Comparison of ENCODE assay signal across 8 cellular contexts in genomic region chr6:31651602-31652191, GRCh38. TPM values are rescaled to one million over a fixed set of nuclear protein-coding genes. Genes with fewer than 3 reads are reported as not detected.
DNase-seq lines count a peak whose midpoint lies in the region; ATAC-seq and TF ChIP-seq lines count a peak whose summit lies in the region.

No MANE protein-coding gene starts in this region.

- H3K36me3 Mint-ChIP-seq in CD4-positive, alpha-beta T cell (ENCODE audit: low read depth): peaks cover 58% of the 10 kb centered on the region
- peaks cover 28% of the 10 kb centered on the region for H3K36me3 Mint-ChIP-seq in activated naive CD8-positive, alpha-beta T cell treated with anti-CD3 and anti-CD28 coated beads, Interleukin-2, amount 10 ng/mL, durations not matched to agents 7 days and 5 days

- H3K27me3 Mint-ChIP-seq in CD4-positive, alpha-beta T cell: no peaks in the 10 kb centered on the region
- no peaks in the 10 kb centered on the region for H3K27me3 Mint-ChIP-seq in activated naive CD8-positive, alpha-beta T cell treated with anti-CD3 and anti-CD28 coated beads, Interleukin-2, amount 10 ng/mL, durations not matched to agents 7 days and 5 days

- H3K27me3 ChIP-seq in CD4-positive, alpha-beta T cell (ENCODE audit: control insufficient read depth, insufficient read depth, low read length): no peaks in the 10 kb centered on the region
- H3K27me3 ChIP-seq in heart left ventricle (no peaks in the 10 kb centered on the region), parathyroid adenoma (ENCODE audit: control insufficient read depth, insufficient read depth, low read length) (no peaks in the 10 kb centered on the region)

- H3K79me2 ChIP-seq in parathyroid adenoma: peaks cover 19% of the 10 kb centered on the region

- 3 to 4% (median 3%) methylated on average over 20 to 29 of the region's 29 CpGs for WGBS in heart left ventricle, 4 donors

- H2AFZ ChIP-seq in parathyroid adenoma: peak overlapping the region; percentile 88

- intact Hi-C loops in CD4-positive, alpha-beta T cell (cut with DNase I, micrococcal nuclease): loop anchor here (1.0 to 5.0 kb wide), 7 partner anchors 9 to 211 kb away; partner anchors contain the start of genes C6orf47 (in 2 of the 2), PRRC2A (in 2 of the 2), ABHD16A (in 1 of the 2) and ATP6V1G2 (in 1 of the 2)
- intact Hi-C loops in heart left ventricle (cut with DNase I): loop anchor here in 3 of 10 donors (1.0 kb wide), 1 partner anchor 31 kb away; the partner anchor contains the start of gene PRRC2A (in 3 of the 3)

- H3K27ac ChIP-seq in CD4-positive, alpha-beta T cell (ENCODE audit: low read depth, low read length): peak overlapping the region; percentile 99
- H3K27ac ChIP-seq in heart left ventricle (peak overlapping the region; percentile 94 to 99 (median 98)), parathyroid adenoma (peak overlapping the region; percentile 99)

- H3K36me3 ChIP-seq in heart left ventricle: peaks cover 0 to 61% (median 45%) of the 10 kb centered on the region in 9 donors
- H3K36me3 ChIP-seq in parathyroid adenoma (ENCODE audit: control insufficient read depth, insufficient read depth, low read length): no peaks in the 10 kb centered on the region

- H3K4me3 ChIP-seq in heart left ventricle (peak overlapping the region; percentile 62 to 92 (median 79)), parathyroid adenoma (ENCODE audit: low read depth, low read length) (peak overlapping the region; percentile 87)

- H3K4me1 Mint-ChIP-seq in CD4-positive, alpha-beta T cell (ENCODE audit: low read depth): peaks cover 55% of the 10 kb centered on the region
- H3K4me1 Mint-ChIP-seq in activated naive CD8-positive, alpha-beta T cell treated with anti-CD3 and anti-CD28 coated beads, Interleukin-2, amount 10 ng/mL, durations not matched to agents 7 days and 5 days: peaks cover 35% of the 10 kb centered on the region

- peak overlapping the region; percentile 98 for H3K27ac Mint-ChIP-seq in CD4-positive, alpha-beta T cell
- peak overlapping the region; percentile 99 for H3K27ac Mint-ChIP-seq in activated naive CD8-positive, alpha-beta T cell treated with anti-CD3 and anti-CD28 coated beads, Interleukin-2, amount 10 ng/mL, durations not matched to agents 7 days and 5 days

- peak overlapping the region; percentile 97 for H3K4me3 Mint-ChIP-seq in CD4-positive, alpha-beta T cell
- peak overlapping the region; percentile 94 for H3K4me3 Mint-ChIP-seq in activated naive CD8-positive, alpha-beta T cell treated with anti-CD3 and anti-CD28 coated beads, Interleukin-2, amount 10 ng/mL, durations not matched to agents 7 days and 5 days

- POLR2A ChIA-PET in CD4-positive, alpha-beta T cell (lab: Charles Lee): interaction anchor here (0.6 to 5.1 kb wide), 40 partner anchors 11 to 1666 kb away, joined by 3 to 250 read pairs (median 6); partner anchors contain the start of genes ABHD16A, ATF6B, C6orf47 and CSNK2B
- POLR2A ChIA-PET in activated naive CD8-positive, alpha-beta T cell treated with anti-CD3 and anti-CD28 coated beads, Interleukin-2, amount 10 ng/mL, durations not matched to agents 7 days and 5 days (lab: Charles Lee): interaction anchor here (0.6 to 8.0 kb wide), 24 partner anchors 9 to 318 kb away, joined by 3 to 138 read pairs (median 6); partner anchors contain the start of genes C6orf47, CSNK2B, DDX39B and EHMT2

- CTCF ChIA-PET in CD4-positive, alpha-beta T cell (lab: Charles Lee): interaction anchor here (0.9 to 2.9 kb wide), 6 partner anchors 9 to 237 kb away, joined by 3 to 9 read pairs (median 4); partner anchors contain the start of gene C6orf47

- no peak for TF ChIP-seq POLR2A in heart left ventricle (IDR thresholded peaks at IDR 0.05)

- peak overlapping the region; percentile 88 for H3K4me2 ChIP-seq in parathyroid adenoma (ENCODE audit: low read length)

- no peak for DNase-seq in CD4-positive, alpha-beta T cell
- peak; percentile 26 for DNase-seq in NCI-H345 treated with DMSO at 0.1 percent for 48 hours (lab: John Stamatoyannopoulos, UW; ENCODE audit: unreplicated experiment)
- DNase-seq in activated naive CD8-positive, alpha-beta T cell treated with anti-CD3 and anti-CD28 coated beads, Interleukin-2, amount 10 ng/mL, durations not matched to agents 7 days and 5 days: no peak
- peak in 4 of 5 donors; percentile 79 to 83 (median 82) for DNase-seq in heart left ventricle
- no peak for DNase-seq in GDM1 (lab: John Stamatoyannopoulos, UW)

- peak; percentile 24 for ATAC-seq in CD4-positive, alpha-beta T cell (ENCODE audit: poor library complexity)
- ATAC-seq in GM18861 (IDR thresholded peaks at IDR 0.05; ENCODE audit: unreplicated experiment) (peak; percentile 21), HG03045 (IDR thresholded peaks at IDR 0.05; ENCODE audit: unreplicated experiment) (peak; percentile 30), heart left ventricle (peak; percentile 61 to 81 (median 72))
- ATAC-seq in activated naive CD8-positive, alpha-beta T cell treated with anti-CD3 and anti-CD28 coated beads, Interleukin-2, amount 10 ng/mL, durations not matched to agents 7 days and 5 days (ENCODE audit: low read depth): peak; percentile 55

- no peak for TF ChIP-seq CTCF in CD4-positive, alpha-beta T cell (IDR thresholded peaks at IDR 0.05)
- TF ChIP-seq CTCF in heart left ventricle (IDR thresholded peaks at IDR 0.05) (no peak), parathyroid adenoma (IDR thresholded peaks at IDR 0.05) (no peak)

- H3K4me1 ChIP-seq in heart left ventricle (peaks cover 2 to 32% (median 21%) of the 10 kb centered on the region in 12 donors), parathyroid adenoma (peaks cover 12% of the 10 kb centered on the region)

- no peaks in the 10 kb centered on the region for H3K9me3 Mint-ChIP-seq in CD4-positive, alpha-beta T cell
- H3K9me3 Mint-ChIP-seq in activated naive CD8-positive, alpha-beta T cell treated with anti-CD3 and anti-CD28 coated beads, Interleukin-2, amount 10 ng/mL, durations not matched to agents 7 days and 5 days: no peaks in the 10 kb centered on the region

- H3K9me3 ChIP-seq in CD4-positive, alpha-beta T cell (ENCODE audit: control insufficient read depth, low read length): no peaks in the 10 kb centered on the region
- H3K9me3 ChIP-seq in heart left ventricle (no peaks in the 10 kb centered on the region), parathyroid adenoma (ENCODE audit: control insufficient read depth, low read length) (no peaks in the 10 kb centered on the region)

- H3K9ac ChIP-seq in parathyroid adenoma: no peak overlapping the region

RNA-seq across cellular contexts. Expression of gene BAG6, which starts 0.8 kb away (rescaled TPM):
- 100 to 1,000 TPM; 211 TPM for total RNA-seq in CD4-positive, alpha-beta T cell
- total RNA-seq in activated naive CD8-positive, alpha-beta T cell treated with anti-CD3 and anti-CD28 coated beads, Interleukin-2, amount 10 ng/mL, durations not matched to agents 7 days and 5 days: 100 to 1,000 TPM; 242 to 251 TPM
- total RNA-seq in heart left ventricle: 100 to 1,000 TPM; 265 to 499 (median 284) TPM
- polyA plus RNA-seq in heart left ventricle: 100 to 1,000 TPM; 307 to 378 TPM

RNA-seq across cellular contexts. Expression of gene APOM, which starts 4.0 kb away (rescaled TPM):
- 1 to 10 TPM; 4.2 to 4.6 TPM for total RNA-seq in CD4-positive, alpha-beta T cell
- 1 to 10 TPM; 3.1 to 4.6 TPM for total RNA-seq in activated naive CD8-positive, alpha-beta T cell treated with anti-CD3 and anti-CD28 coated beads, Interleukin-2, amount 10 ng/mL, durations not matched to agents 7 days and 5 days
- total RNA-seq in heart left ventricle: 1 to 10 TPM in 8 of 9 donors, under 1 TPM in 1; 0.54 to 4.3 (median 1.7) TPM
- 1 to 10 TPM; 2.4 to 6.6 TPM for polyA plus RNA-seq in heart left ventricle

RNA-seq across cellular contexts. Expression of gene C6orf47, which starts 8.9 kb away (rescaled TPM):
- total RNA-seq in CD4-positive, alpha-beta T cell: 10 to 100 TPM in 1 of 2 experiments, 1 to 10 TPM in 1; 9.6 to 10.5 TPM
- 10 to 100 TPM; 30.7 to 32.2 TPM for total RNA-seq in activated naive CD8-positive, alpha-beta T cell treated with anti-CD3 and anti-CD28 coated beads, Interleukin-2, amount 10 ng/mL, durations not matched to agents 7 days and 5 days
- total RNA-seq in heart left ventricle: 10 to 100 TPM; 16.5 to 23.8 (median 20.0) TPM
- polyA plus RNA-seq in heart left ventricle: 10 to 100 TPM; 19.4 to 30.9 TPM

RNA-seq across cellular contexts. Expression of gene GPANK1, which starts 13.1 kb away (rescaled TPM):
- 10 to 100 TPM in 1 of 2 experiments, 1 to 10 TPM in 1; 9.8 to 11.0 TPM for total RNA-seq in CD4-positive, alpha-beta T cell
- 10 to 100 TPM; 30.7 to 32.0 TPM for total RNA-seq in activated naive CD8-positive, alpha-beta T cell treated with anti-CD3 and anti-CD28 coated beads, Interleukin-2, amount 10 ng/mL, durations not matched to agents 7 days and 5 days
- 10 to 100 TPM; 15.9 to 29.8 (median 19.5) TPM for total RNA-seq in heart left ventricle
- polyA plus RNA-seq in heart left ventricle: 10 to 100 TPM; 19.5 to 24.5 TPM

RNA-seq across cellular contexts. Expression of gene CSNK2B, which starts 14.2 kb away (rescaled TPM):
- 10 to 100 TPM; 88.0 to 92.6 TPM for total RNA-seq in CD4-positive, alpha-beta T cell
- 100 to 1,000 TPM; 206 to 216 TPM for total RNA-seq in activated naive CD8-positive, alpha-beta T cell treated with anti-CD3 and anti-CD28 coated beads, Interleukin-2, amount 10 ng/mL, durations not matched to agents 7 days and 5 days
- total RNA-seq in heart left ventricle: 100 to 1,000 TPM; 111 to 323 (median 116) TPM
- polyA plus RNA-seq in heart left ventricle: 100 to 1,000 TPM; 124 to 203 TPM

Comparison
In these comparisons a context has a peak if more than half of its experiments do, and no peak if none do; other contexts are left out.
1. ATAC-seq: peak in every context shown above with its lines; median percentile 72 in heart left ventricle; 55 in activated naive CD8-positive, alpha-beta T cell treated with anti-CD3 and anti-CD28 coated beads, Interleukin-2, amount 10 ng/mL, durations not matched to agents 7 days and 5 days; 30 in HG03045; 24 in CD4-positive, alpha-beta T cell; 21 in GM18861.
2. DNase-seq: peak in NCI-H345 treated with DMSO at 0.1 percent for 48 hours (single experiment) and heart left ventricle (4 of 5); none in CD4-positive, alpha-beta T cell (0 of 10), activated naive CD8-positive, alpha-beta T cell treated with anti-CD3 and anti-CD28 coated beads, Interleukin-2, amount 10 ng/mL, durations not matched to agents 7 days and 5 days (single experiment) and GDM1 (single experiment).
3. Peak in every context shown above with its lines, with median percentiles within 50 percentile points of each other: H3K27ac ChIP-seq.